11 cellular contexts compared by ENCODE assay signal in the genomic region with DNA sequence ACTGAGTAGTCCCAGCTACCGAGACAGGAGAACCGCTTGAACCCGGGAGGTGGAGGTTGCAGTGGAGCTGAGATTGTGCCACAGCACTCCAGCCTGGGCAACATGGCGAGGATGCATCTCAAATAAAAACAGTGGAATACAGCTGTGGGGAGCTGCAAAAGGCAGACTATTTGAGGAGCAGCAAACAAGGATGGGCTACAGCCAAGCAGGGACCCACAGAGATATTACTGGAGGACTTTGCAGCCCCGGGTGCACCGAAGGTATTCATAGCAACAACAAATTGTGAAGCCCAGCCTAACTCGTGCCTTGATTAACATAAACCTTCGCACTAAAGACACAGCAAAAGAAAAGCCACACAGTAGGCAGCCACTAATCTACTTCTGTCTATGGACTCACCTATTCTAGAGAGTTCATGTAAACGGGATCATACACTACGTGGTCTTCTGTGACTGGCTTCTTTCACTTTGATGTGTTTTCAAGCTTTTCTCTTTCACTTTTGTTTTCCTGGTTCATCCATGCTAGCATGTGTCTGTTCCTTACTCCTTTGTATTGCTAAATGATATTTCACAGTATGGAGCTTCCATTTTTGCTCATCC. TPM values are rescaled to one million over a fixed set of nuclear protein-coding genes. Genes with fewer than 3 reads are reported as not detected.
DNase-seq lines count a peak whose midpoint lies in the region; ATAC-seq, FAIRE-seq and TF ChIP-seq lines count a peak whose summit lies in the region.
"Had no signal": no experiment of that assay in that cellular context is flagged by ENCODE, and none has a peak within 500 bp of the region (broad histone marks: within the 10 kb centered on the region; RNA-seq: fewer than 3 reads in every experiment).

No MANE protein-coding gene starts in this region.

- no peaks in the 10 kb centered on the region for H3K9me3 ChIP-seq in KOPT-K1 (ENCODE audit: insufficient read depth, low read length, poor library complexity, severe bottlenecking)
- H3K9me3 ChIP-seq in colonic mucosa: no peaks in the 10 kb centered on the region
- no peaks in the 10 kb centered on the region for H3K9me3 ChIP-seq in psoas muscle
- H3K9me3 ChIP-seq in aorta (ENCODE audit: control insufficient read depth, low read length): no peaks in the 10 kb centered on the region
- H3K9me3 ChIP-seq: ovary had no signal

- TF ChIP-seq CTCF in colonic mucosa (IDR thresholded peaks at IDR 0.05) (no peak), psoas muscle (IDR thresholded peaks at IDR 0.05) (no peak)

- H3K4me3 ChIP-seq in colonic mucosa: no peak overlapping the region
- H3K4me3 ChIP-seq in psoas muscle: no peak overlapping the region
- H3K4me3 ChIP-seq in aorta (ENCODE audit: low read length in 2 of 2): no peak overlapping the region
- H3K4me3 ChIP-seq: ovary had no signal

- DNase-seq in colonic mucosa: no peak
- DNase-seq in psoas muscle: no peak
- no peak for DNase-seq in aorta
- DNase-seq in GDM1 (lab: John Stamatoyannopoulos, UW): no peak
- DNase-seq in NK-92 (lab: John Stamatoyannopoulos, UW; ENCODE audit: unreplicated experiment): no peak
- DNase-seq in HTR-8/SVneo (ENCODE audit: insufficient read length, low spot score): no peak
- DNase-seq: T-helper 9 cell had no signal

- intact Hi-C loops in colonic mucosa (cut with DNase I) (no loop called here), psoas muscle (cut with DNase I) (no loop called here), aorta (cut with DNase I) (no loop called here)

- WGBS in psoas muscle, 3 donors: 74 to 76% (median 75%) methylated on average over 10 of the region's 10 CpGs
- WGBS in aorta, 2 donors: 90 to 91% methylated on average over 10 of the region's 10 CpGs

- ATAC-seq in GM19438 (IDR thresholded peaks at IDR 0.05; ENCODE audit: low read depth, unreplicated experiment): peak; percentile 68
- ATAC-seq in psoas muscle: peak in 1 of 4 donors; percentile 23
- ATAC-seq in aorta (ENCODE audit: low FRiP score): no peak

- H3K36me3 ChIP-seq in KOPT-K1 (ENCODE audit: insufficient read depth, low read length) (no peaks in the 10 kb centered on the region), colonic mucosa (no peaks in the 10 kb centered on the region), psoas muscle (ENCODE audit: insufficient read depth in 1 of 2, low read depth in 1 of 2) (no peaks in the 10 kb centered on the region), aorta (ENCODE audit: control insufficient read depth in 1 of 2, insufficient read depth in 2 of 2, low read length in 1 of 2) (no peaks in the 10 kb centered on the region)
- H3K36me3 ChIP-seq: ovary had no signal

- no peaks in the 10 kb centered on the region for H3K4me1 ChIP-seq in colonic mucosa
- peaks cover 3% of the 10 kb centered on the region for H3K4me1 ChIP-seq in psoas muscle
- no peaks in the 10 kb centered on the region for H3K4me1 ChIP-seq in aorta (ENCODE audit: control insufficient read depth in 1 of 2, insufficient read depth in 2 of 2, low read length in 2 of 2)

- H3K9ac ChIP-seq in colonic mucosa (ENCODE audit: low read depth in 2 of 2, low read length in 2 of 2): no peak overlapping the region

- H3K27me3 ChIP-seq in colonic mucosa (no peaks in the 10 kb centered on the region), psoas muscle (ENCODE audit: insufficient read depth in 3 of 3, low read length in 2 of 3) (peaks cover 0 to 1% (median 0%) of the 10 kb centered on the region in 3 donors), aorta (ENCODE audit: control insufficient read depth in 1 of 2, insufficient read depth in 2 of 2, low read length in 1 of 2) (no peaks in the 10 kb centered on the region)
- H3K27me3 ChIP-seq: ovary had no signal

- H3K27ac ChIP-seq in KOPT-K1 (ENCODE audit: low read depth, low read length, poor library complexity, severe bottlenecking) (peak overlapping the region; percentile 35), colonic mucosa (peak overlapping the region; percentile 62), psoas muscle (peak overlapping the region; percentile 56), aorta (ENCODE audit: low read depth in 1 of 2, low read length in 2 of 2) (no peak overlapping the region)
- H3K27ac ChIP-seq: ovary had no signal

- no peak for FAIRE-seq in HTR-8/SVneo (lab: Jason Lieb, UNC)
- FAIRE-seq: endometrium had no signal

RNA-seq across cellular contexts. Expression of gene PODXL, which starts 34.0 kb away (rescaled TPM):
- total RNA-seq in colonic mucosa: 10 to 100 TPM; 11.2 to 14.6 TPM
- total RNA-seq in psoas muscle: 10 to 100 TPM; 16.2 to 46.8 (median 21.8) TPM
- polyA plus RNA-seq in psoas muscle: 10 to 100 TPM in 2 of 3 donors, 1 to 10 TPM in 1; 9.0 to 13.3 (median 10.6) TPM
- total RNA-seq in aorta: 10 to 100 TPM; 27.3 to 55.5 TPM
- polyA plus RNA-seq in aorta: 1 to 10 TPM; 1.7 to 1.9 TPM

Comparison
In these comparisons a context has a peak if more than half of its experiments do, and no peak if none do; other contexts are left out.
1. H3K27ac ChIP-seq: peak in KOPT-K1 (single experiment), colonic mucosa (single experiment) and psoas muscle (single experiment); none in aorta (0 of 2).